ENCODE assay signal across 17 cellular contexts in the genomic region with DNA sequence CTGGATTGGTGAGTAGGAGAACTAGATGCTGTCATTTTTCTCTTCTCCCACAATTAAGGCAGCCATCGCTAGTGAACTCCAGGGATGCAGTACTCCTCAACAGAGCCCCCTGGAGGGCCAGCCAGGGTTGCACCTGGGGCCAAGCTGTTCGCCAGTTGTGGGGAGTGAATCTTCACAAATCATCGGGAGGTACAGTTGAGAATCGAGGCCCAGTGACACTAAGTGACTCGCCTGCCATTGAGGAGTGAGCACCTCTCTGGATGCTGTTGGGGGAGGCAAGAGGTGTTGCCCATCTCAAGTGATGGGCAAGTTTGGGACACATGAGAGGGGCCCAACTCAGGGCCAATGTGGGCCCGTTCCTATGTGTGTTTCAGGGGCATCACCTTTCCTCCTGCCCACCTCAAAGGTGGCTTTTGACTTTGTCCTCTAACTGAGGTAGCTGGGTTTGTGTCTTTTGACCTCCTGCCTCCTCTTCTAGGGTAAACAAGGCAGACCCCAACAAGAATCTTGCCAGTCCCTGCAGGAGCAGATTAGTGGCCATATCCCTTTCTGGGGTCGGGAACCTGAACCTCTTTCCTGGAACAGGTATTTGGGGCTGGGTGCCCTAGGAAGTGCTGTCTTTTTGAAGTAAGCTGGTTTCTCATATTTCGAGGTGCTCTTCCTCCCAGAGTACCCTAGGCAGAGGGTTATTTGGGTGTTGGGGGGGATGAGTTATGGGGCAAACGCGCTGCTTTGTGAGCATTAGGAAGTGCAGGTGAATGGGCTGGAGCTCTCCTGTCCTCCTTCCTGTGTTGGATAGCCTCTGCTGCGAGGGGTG.
DNase-seq lines count a peak whose midpoint lies in the region; ATAC-seq and TF ChIP-seq lines count a peak whose summit lies in the region.
"Had no signal": no experiment of that assay in that cellular context is flagged by ENCODE, and none has a peak within 500 bp of the region (broad histone marks: within the 10 kb centered on the region; RNA-seq: fewer than 3 reads in every experiment).

No MANE protein-coding gene starts in this region.

- H3K4me1 Mint-ChIP-seq in HFFc6 (ENCODE audit: low read depth) = peaks cover 9% of the 10 kb centered on the region; the same call in 1 of the 2 replicates
- H3K4me1 Mint-ChIP-seq in neural progenitor cell = peaks cover 29% of the 10 kb centered on the region
- H3K4me1 Mint-ChIP-seq: stimulated activated memory B cell treated with anti-CD40 and anti-IgM and Interleukin-4, amounts not matched to agents 10 μg/mL and 1 μg/mL and 100 μg/mL, for 72 hours had no signal

- peak; percentile 32; the same call in 1 of the 2 replicates for TF ChIP-seq CTCF in HFFc6 (IDR thresholded peaks at IDR 0.05)
- TF ChIP-seq CTCF in coronary artery (IDR thresholded peaks at IDR 0.05) = no peak
- peak; percentile 30 for TF ChIP-seq CTCF in neural progenitor cell (IDR thresholded peaks at IDR 0.05)

- H3K4me3 ChIP-seq in coronary artery (no peak overlapping the region), neural progenitor cell (no peak overlapping the region), GM23248 (no peak overlapping the region)
- H3K4me3 ChIP-seq: hepatocyte, prostate gland had no signal

- H3K9ac ChIP-seq in neural progenitor cell = no peak overlapping the region
- no peak overlapping the region for H3K9ac ChIP-seq in GM23248

- no peak overlapping the region for H3K4me3 Mint-ChIP-seq in HFFc6
- no peak overlapping the region for H3K4me3 Mint-ChIP-seq in neural progenitor cell
- H3K4me3 Mint-ChIP-seq: mesothelial cell of epicardium; stimulated activated memory B cell treated with anti-CD40 and anti-IgM and Interleukin-4, amounts not matched to agents 10 μg/mL and 1 μg/mL and 100 μg/mL, for 72 hours had no signal

- H2AFZ ChIP-seq in neural progenitor cell (replicated peaks) (no peak overlapping the region), GM23248 (no peak overlapping the region)
- H2AFZ ChIP-seq: hepatocyte had no signal

- no peaks in the 10 kb centered on the region for H3K27me3 ChIP-seq in neural progenitor cell
- peaks cover 5% of the 10 kb centered on the region for H3K27me3 ChIP-seq in GM23248 (replicated peaks; ENCODE audit: insufficient read depth)
- H3K27me3 ChIP-seq: hepatocyte had no signal

- no peak overlapping the region for H3K27ac ChIP-seq in coronary artery
- no peak overlapping the region for H3K27ac ChIP-seq in neural progenitor cell
- no peak overlapping the region for H3K27ac ChIP-seq in GM23248
- H3K27ac ChIP-seq: hepatocyte, prostate gland had no signal

- no peak for ATAC-seq in GM19467 (IDR thresholded peaks at IDR 0.05; ENCODE audit: unreplicated experiment)
- ATAC-seq: stimulated activated memory B cell treated with anti-CD40 and anti-IgM and Interleukin-4, amounts not matched to agents 10 μg/mL and 1 μg/mL and 100 μg/mL, for 72 hours had no signal

- H3K9me3 Mint-ChIP-seq in HFFc6 (no peaks in the 10 kb centered on the region), neural progenitor cell (no peaks in the 10 kb centered on the region)
- H3K9me3 Mint-ChIP-seq: mesothelial cell of epicardium; stimulated activated memory B cell treated with anti-CD40 and anti-IgM and Interleukin-4, amounts not matched to agents 10 μg/mL and 1 μg/mL and 100 μg/mL, for 72 hours had no signal

- 88% methylated on average over 11 of the region's 11 CpGs for WGBS in GM23248 (ENCODE audit: low coverage in 1 of 2, low lambda C conversion rate in 2 of 2, missing lambda C conversion rate in 2 of 2), 2 experiments

- H4K20me1 ChIP-seq in neural progenitor cell (ENCODE audit: low read depth) (no peaks in the 10 kb centered on the region), GM23248 (ENCODE audit: insufficient read depth) (no peaks in the 10 kb centered on the region)

- H3K27me3 Mint-ChIP-seq in HFFc6 (ENCODE audit: insufficient read depth) (no peaks in the 10 kb centered on the region; the same call in none of the 2 replicates), neural progenitor cell (ENCODE audit: insufficient read depth, low read depth) (peaks cover 9% of the 10 kb centered on the region)

- peaks cover 24% of the 10 kb centered on the region for H3K4me1 ChIP-seq in neural progenitor cell
- H3K4me1 ChIP-seq in GM23248 (ENCODE audit: insufficient read depth) = no peaks in the 10 kb centered on the region
- H3K4me1 ChIP-seq: prostate gland had no signal

- no peaks in the 10 kb centered on the region for H3K79me2 ChIP-seq in neural progenitor cell (ENCODE audit: low read depth)
- H3K79me2 ChIP-seq in GM23248 (ENCODE audit: insufficient read depth) = no peaks in the 10 kb centered on the region
- H3K79me2 ChIP-seq: hepatocyte had no signal

- in situ Hi-C loops in GM23248 (cut with MboI) = no loop called here

- H3K36me3 ChIP-seq in neural progenitor cell = no peaks in the 10 kb centered on the region
- no peaks in the 10 kb centered on the region for H3K36me3 ChIP-seq in GM23248 (ENCODE audit: low read depth)
- H3K36me3 ChIP-seq: prostate gland had no signal

- H3K4me2 ChIP-seq in neural progenitor cell (peak overlapping the region; percentile 2), GM23248 (ENCODE audit: unreplicated experiment) (no peak overlapping the region)
- H3K4me2 ChIP-seq: hepatocyte had no signal

- H3F3A ChIP-seq in neural progenitor cell (ENCODE audit: low read depth) (peaks cover 17% of the 10 kb centered on the region), GM23248 (ENCODE audit: insufficient read depth) (no peaks in the 10 kb centered on the region; the same call in 1 of the 2 replicates)

- no peaks in the 10 kb centered on the region for H3K9me2 ChIP-seq in GM23248 (ENCODE audit: insufficient read depth)

- peak; percentile 46 for DNase-seq in D341Med (ENCODE audit: low spot score)
- no peak for DNase-seq in HFFc6
- DNase-seq in coronary artery (ENCODE audit: low spot score) = peak; percentile 56
- peak; percentile 17 for DNase-seq in neural progenitor cell (ENCODE audit: low spot score)
- no peak for DNase-seq in GM23248
- DNase-seq in SKM-1 treated with dmso at 0.1 percent for 144 hours (lab: John Stamatoyannopoulos, UW; ENCODE audit: unreplicated experiment) = no peak
- DNase-seq in dermis blood vessel endothelial cell = no peak
- DNase-seq: activated CD4-positive, alpha-beta T cell treated with anti-CD3 and anti-CD28 coated beads for 4 hours; activated gamma-delta T cell treated with Interleukin-2 at 50 U/mL for 16 hours; C1 segment of cervical spinal cord; GF-D8; NCI-H1930 had no signal

- H3K27ac Mint-ChIP-seq in HFFc6 = no peak overlapping the region
- H3K27ac Mint-ChIP-seq in neural progenitor cell = no peak overlapping the region
- H3K27ac Mint-ChIP-seq: mesothelial cell of epicardium; stimulated activated memory B cell treated with anti-CD40 and anti-IgM and Interleukin-4, amounts not matched to agents 10 μg/mL and 1 μg/mL and 100 μg/mL, for 72 hours had no signal

- no peaks in the 10 kb centered on the region for H3K36me3 Mint-ChIP-seq in HFFc6 (ENCODE audit: low read depth)
- no peaks in the 10 kb centered on the region for H3K36me3 Mint-ChIP-seq in neural progenitor cell
- H3K36me3 Mint-ChIP-seq: mesothelial cell of epicardium; stimulated activated memory B cell treated with anti-CD40 and anti-IgM and Interleukin-4, amounts not matched to agents 10 μg/mL and 1 μg/mL and 100 μg/mL, for 72 hours had no signal

- H3K9me3 ChIP-seq in neural progenitor cell (ENCODE audit: low read depth) (no peaks in the 10 kb centered on the region), GM23248 (ENCODE audit: low read depth) (no peaks in the 10 kb centered on the region)
- H3K9me3 ChIP-seq: prostate gland had no signal

Comparison
In these comparisons a context has a peak if more than half of its experiments do, and no peak if none do; other contexts are left out.
1. DNase-seq: peak in D341Med (single experiment), coronary artery (single experiment) and neural progenitor cell (single experiment); none in HFFc6 (single experiment), GM23248 (single experiment), SKM-1 treated with dmso at 0.1 percent for 144 hours (single experiment) and dermis blood vessel endothelial cell (single experiment).